ENCODE assay signal across 19 cellular contexts in the genomic region with DNA sequence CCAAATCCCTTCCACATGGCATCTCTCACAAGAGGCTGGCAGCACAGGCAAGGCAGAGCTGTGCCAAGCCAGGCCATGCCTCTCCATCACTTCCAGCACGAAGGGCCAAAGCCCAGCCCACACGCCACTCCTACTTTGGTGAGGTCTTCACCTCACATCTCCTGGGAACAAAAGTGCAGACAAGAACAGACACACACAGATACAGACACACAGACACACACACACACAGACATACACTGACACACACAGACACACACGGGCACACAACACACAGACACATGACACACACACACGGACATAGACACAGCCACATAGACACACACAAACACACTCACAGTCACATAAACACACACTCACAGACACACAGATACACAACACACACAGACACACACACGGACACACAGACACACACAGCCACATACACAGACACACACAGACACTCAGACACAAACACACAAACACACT.
A peak's percentile ranks its signal among the peaks of the same experiment; 100 is the strongest.
DNase-seq lines count a peak whose midpoint lies in the region; ATAC-seq, FAIRE-seq and TF ChIP-seq lines count a peak whose summit lies in the region.
"Had no signal": no experiment of that assay in that cellular context is flagged by ENCODE, and none has a peak within 500 bp of the region (broad histone marks: within the 10 kb centered on the region; RNA-seq: fewer than 3 reads in every experiment).

No MANE protein-coding gene starts in this region.

- peak; percentile 91 for FAIRE-seq in urothelium cell line (lab: Jason Lieb, UNC)
- FAIRE-seq: frontal cortex had no signal

- no peak for TF ChIP-seq CTCF in natural killer cell (IDR thresholded peaks at IDR 0.05)
- TF ChIP-seq CTCF in GM10266 (IDR thresholded peaks at IDR 0.05; ENCODE audit: control insufficient read depth, insufficient read depth, low read depth, missing control alignments) = no peak
- no peak for TF ChIP-seq CTCF in body of pancreas (IDR thresholded peaks at IDR 0.05)

- no peaks in the 10 kb centered on the region for H3K4me1 ChIP-seq in body of pancreas

- POLR2A ChIA-PET in activated CD8-positive, alpha-beta T cell treated with anti-CD3 and anti-CD28 coated beads, Interleukin-2, amount 10 ng/mL, durations not matched to agents 7 days and 5 days (lab: Charles Lee) = no interaction called here

- no peak for DNase-seq in natural killer cell treated with Interleukin-12 subunit alpha and Interleukin-12 subunit beta and Interleukin-15 and Interleukin-18, amount 100 ng/mL, for 72 hours (ENCODE audit: low spot score)
- no peak for DNase-seq in natural killer cell
- DNase-seq in activated CD8-positive, alpha-beta T cell treated with anti-CD3 and anti-CD28 coated beads, Interleukin-2, amount 10 ng/mL, durations not matched to agents 7 days and 5 days = no peak
- DNase-seq in left ventricle myocardium superior = peak; percentile 64
- no peak for DNase-seq in urothelium cell line (ENCODE audit: low spot score)
- no peak for DNase-seq in NOMO-1 (lab: John Stamatoyannopoulos, UW; ENCODE audit: unreplicated experiment in 2 of 2)
- no peak for DNase-seq in GM10266 (ENCODE audit: extremely low spot score)
- no peak for DNase-seq in body of pancreas
- DNase-seq: activated CD4-positive, alpha-beta T cell treated with anti-CD3 and anti-CD28 coated beads, Interleukin-2, amount 50 U/mL, for 48 hours; dorsolateral prefrontal cortex; erythroblast; NCI-H1417 treated with DMSO at 0.1 percent for 48 hours; NCI-H524; nucleus accumbens; retina; SW 1271 had no signal

- H3K4me1 Mint-ChIP-seq in natural killer cell treated with Interleukin-12 subunit alpha and Interleukin-12 subunit beta and Interleukin-15 and Interleukin-18, amount 100 ng/mL, for 72 hours (ENCODE audit: low read depth in 2 of 2) = peaks cover 37 to 64% of the 10 kb centered on the region in 2 donors
- peaks cover 21 to 39% of the 10 kb centered on the region in 2 donors for H3K4me1 Mint-ChIP-seq in natural killer cell
- peaks cover 66% of the 10 kb centered on the region for H3K4me1 Mint-ChIP-seq in activated CD8-positive, alpha-beta T cell treated with anti-CD3 and anti-CD28 coated beads, Interleukin-2, amount 10 ng/mL, durations not matched to agents 7 days and 5 days (ENCODE audit: low read depth)

- no peak overlapping the region for H3K27ac Mint-ChIP-seq in natural killer cell treated with Interleukin-12 subunit alpha and Interleukin-12 subunit beta and Interleukin-15 and Interleukin-18, amount 100 ng/mL, for 72 hours
- peak overlapping the region in 1 of 2 donors; percentile 2 for H3K27ac Mint-ChIP-seq in natural killer cell
- H3K27ac Mint-ChIP-seq in activated CD8-positive, alpha-beta T cell treated with anti-CD3 and anti-CD28 coated beads, Interleukin-2, amount 10 ng/mL, durations not matched to agents 7 days and 5 days = peak overlapping the region; percentile 51

- no peak overlapping the region for H3K27ac ChIP-seq in body of pancreas
- H3K27ac ChIP-seq: adrenal gland, dorsolateral prefrontal cortex, thoracic aorta had no signal

- H3K36me3 ChIP-seq in body of pancreas (replicated peaks in 1 of 2; ENCODE audit: insufficient read depth in 1 of 2, low read depth in 2 of 2) = no peaks in the 10 kb centered on the region
- H3K36me3 ChIP-seq: adrenal gland, thoracic aorta had no signal

- peak overlapping the region; percentile 1 for H3K4me3 Mint-ChIP-seq in natural killer cell treated with Interleukin-12 subunit alpha and Interleukin-12 subunit beta and Interleukin-15 and Interleukin-18, amount 100 ng/mL, for 72 hours
- H3K4me3 Mint-ChIP-seq in natural killer cell = no peak overlapping the region
- no peak overlapping the region for H3K4me3 Mint-ChIP-seq in activated CD8-positive, alpha-beta T cell treated with anti-CD3 and anti-CD28 coated beads, Interleukin-2, amount 10 ng/mL, durations not matched to agents 7 days and 5 days

- no peaks in the 10 kb centered on the region for H3K9me3 ChIP-seq in body of pancreas
- H3K9me3 ChIP-seq: adrenal gland, thoracic aorta had no signal

- CTCF ChIA-PET in activated CD8-positive, alpha-beta T cell treated with anti-CD3 and anti-CD28 coated beads, Interleukin-2, amount 10 ng/mL, durations not matched to agents 7 days and 5 days (lab: Charles Lee) = interaction anchor here (4.0 kb wide), 1 partner anchor 19 kb away, joined by 25 read pairs; no protein-coding TSS in a partner anchor

- intact Hi-C loops in natural killer cell (cut with micrococcal nuclease) (no loop called here), left ventricle myocardium superior (cut with micrococcal nuclease) (no loop called here), body of pancreas (cut with DNase I) (no loop called here)

- H3K9me3 Mint-ChIP-seq in natural killer cell treated with Interleukin-12 subunit alpha and Interleukin-12 subunit beta and Interleukin-15 and Interleukin-18, amount 100 ng/mL, for 72 hours = no peaks in the 10 kb centered on the region
- H3K9me3 Mint-ChIP-seq in natural killer cell = peaks cover 3% of the 10 kb centered on the region in 2 donors
- no peaks in the 10 kb centered on the region for H3K9me3 Mint-ChIP-seq in activated CD8-positive, alpha-beta T cell treated with anti-CD3 and anti-CD28 coated beads, Interleukin-2, amount 10 ng/mL, durations not matched to agents 7 days and 5 days (ENCODE audit: insufficient read depth)

- WGBS in body of pancreas, 2 donors = 68 to 77% methylated on average over 5 of the region's 5 CpGs

- no peak for ATAC-seq in natural killer cell treated with Interleukin-12 subunit alpha and Interleukin-12 subunit beta and Interleukin-15 and Interleukin-18, amount 100 ng/mL, for 72 hours
- ATAC-seq in natural killer cell (no peak), left ventricle myocardium superior (peak; percentile 88), body of pancreas (no peak)
- ATAC-seq in activated CD8-positive, alpha-beta T cell treated with anti-CD3 and anti-CD28 coated beads, Interleukin-2, amount 10 ng/mL, durations not matched to agents 7 days and 5 days = no peak

- no peaks in the 10 kb centered on the region for H3K36me3 Mint-ChIP-seq in natural killer cell treated with Interleukin-12 subunit alpha and Interleukin-12 subunit beta and Interleukin-15 and Interleukin-18, amount 100 ng/mL, for 72 hours
- no peaks in the 10 kb centered on the region for H3K36me3 Mint-ChIP-seq in natural killer cell
- H3K36me3 Mint-ChIP-seq in activated CD8-positive, alpha-beta T cell treated with anti-CD3 and anti-CD28 coated beads, Interleukin-2, amount 10 ng/mL, durations not matched to agents 7 days and 5 days (ENCODE audit: low read depth) = peaks cover 8% of the 10 kb centered on the region

- no peak overlapping the region for H3K4me3 ChIP-seq in body of pancreas
- H3K4me3 ChIP-seq: adrenal gland, dorsolateral prefrontal cortex, thoracic aorta had no signal

- H3K27me3 Mint-ChIP-seq in natural killer cell treated with Interleukin-12 subunit alpha and Interleukin-12 subunit beta and Interleukin-15 and Interleukin-18, amount 100 ng/mL, for 72 hours = peaks cover 0 to 14% of the 10 kb centered on the region in 2 donors
- peaks cover 0 to 3% of the 10 kb centered on the region in 2 donors for H3K27me3 Mint-ChIP-seq in natural killer cell (ENCODE audit: low read depth in 2 of 2)
- H3K27me3 Mint-ChIP-seq in activated CD8-positive, alpha-beta T cell treated with anti-CD3 and anti-CD28 coated beads, Interleukin-2, amount 10 ng/mL, durations not matched to agents 7 days and 5 days (ENCODE audit: low read depth) = no peaks in the 10 kb centered on the region

- no peaks in the 10 kb centered on the region for H3K27me3 ChIP-seq in body of pancreas
- H3K27me3 ChIP-seq: adrenal gland had no signal

- TF ChIP-seq POLR2A in body of pancreas (IDR thresholded peaks at IDR 0.05) = no peak
